In the genomic region with DNA sequence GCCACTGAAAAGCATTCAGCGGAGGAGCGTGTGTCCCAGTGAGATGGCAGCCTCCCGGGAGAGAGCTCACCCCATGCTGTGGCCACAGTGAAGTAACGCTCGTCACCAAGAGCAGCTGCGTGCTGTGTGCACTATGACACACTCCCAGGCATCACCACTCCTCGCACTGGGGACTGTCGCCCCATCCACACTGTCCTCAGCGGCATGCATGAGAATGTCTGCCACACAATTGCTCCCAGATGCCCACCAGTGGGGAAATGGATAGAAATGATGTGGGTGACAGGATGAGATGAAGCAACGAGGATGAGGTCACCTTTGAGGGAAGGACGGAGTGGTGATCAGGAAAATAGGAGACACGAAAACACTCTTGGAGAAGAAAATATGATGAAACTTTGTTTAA, we compare ENCODE assay signal across 14 cellular contexts.
DNase-seq lines count a peak whose midpoint lies in the region; ATAC-seq and TF ChIP-seq lines count a peak whose summit lies in the region.
"Had no signal": no experiment of that assay in that cellular context is flagged by ENCODE, and none has a peak within 500 bp of the region (broad histone marks: within the 10 kb centered on the region; RNA-seq: fewer than 3 reads in every experiment).

No MANE protein-coding gene starts in this region.

- H3K9me3 ChIP-seq in right atrium auricular region = no peaks in the 10 kb centered on the region

- no peaks in the 10 kb centered on the region for H3K36me3 ChIP-seq in right atrium auricular region

- no peaks in the 10 kb centered on the region for H3K4me1 ChIP-seq in right atrium auricular region

- no peaks in the 10 kb centered on the region for H3K27me3 ChIP-seq in right atrium auricular region

- H3K4me3 ChIP-seq in right atrium auricular region = no peak overlapping the region

- ATAC-seq in Right ventricle myocardium superior (ENCODE audit: poor library complexity) (no peak), HG02840 (IDR thresholded peaks at IDR 0.05; ENCODE audit: low FRiP score, unreplicated experiment) (no peak), GM19455 (IDR thresholded peaks at IDR 0.05; ENCODE audit: unreplicated experiment) (no peak), HG02588 (IDR thresholded peaks at IDR 0.05; ENCODE audit: unreplicated experiment) (no peak)
- ATAC-seq: Panc1 had no signal

- no peak overlapping the region for H3K27ac ChIP-seq in right atrium auricular region
- H3K27ac ChIP-seq: C4-2B had no signal

- TF ChIP-seq CTCF in right atrium auricular region (IDR thresholded peaks at IDR 0.05) = no peak

- DNase-seq in right atrium auricular region (ENCODE audit: low spot score) (peak; percentile 43), Right ventricle myocardium superior (no peak), ecto neural progenitor cell (ENCODE audit: low spot score) (peak; percentile 32), mesenteric fat pad (ENCODE audit: low spot score) (peak; percentile 75), kidney tubule cell (ENCODE audit: low spot score) (no peak)
- DNase-seq: DMS79, H9, NCI-H1105, NCI-H2081 treated with DMSO at 0.1 percent for 48 hours had no signal

- intact Hi-C loops in Right ventricle myocardium superior (cut with DNase I) = no loop called here

Comparison
In these comparisons a context has a peak if more than half of its experiments do, and no peak if none do; other contexts are left out.
1. DNase-seq: peak in right atrium auricular region (single experiment), ecto neural progenitor cell (single experiment) and mesenteric fat pad (single experiment); none in Right ventricle myocardium superior (single experiment) and kidney tubule cell (single experiment).